In genomic region chr19:56367829-56368711, GRCh38 we compare ENCODE assay signal across 8 cellular contexts. TPM values are rescaled to one million over a fixed set of nuclear protein-coding genes. Genes with fewer than 3 reads are reported as not detected.
DNase-seq lines count a peak whose midpoint lies in the region; ATAC-seq and TF ChIP-seq lines count a peak whose summit lies in the region.

No MANE protein-coding gene starts in this region.

- peak overlapping the region; percentile 82 for H3K27ac Mint-ChIP-seq in activated CD8-positive, alpha-beta memory T cell treated with anti-CD3 and anti-CD28 coated beads, Interleukin-2, amount 10 ng/mL, durations not matched to agents 7 days and 5 days

- H3K36me3 ChIP-seq in effector memory CD4-positive, alpha-beta T cell (ENCODE audit: control insufficient read depth, insufficient read depth, low read length), result peaks cover 6% of the 10 kb centered on the region
- peaks cover 0 to 10% of the 10 kb centered on the region in 2 donors for H3K36me3 ChIP-seq in lung (ENCODE audit: control insufficient read depth in 2 of 2, insufficient read depth in 2 of 2, low read length in 2 of 2)

- H3K4me1 Mint-ChIP-seq in activated CD8-positive, alpha-beta memory T cell treated with anti-CD3 and anti-CD28 coated beads, Interleukin-2, amount 10 ng/mL, durations not matched to agents 7 days and 5 days, result peaks cover 20% of the 10 kb centered on the region

- no peak for TF ChIP-seq CTCF in lung (IDR thresholded peaks at IDR 0.05; ENCODE audit: control extremely low read depth, extremely low read depth)

- CTCF ChIA-PET in activated CD8-positive, alpha-beta memory T cell treated with anti-CD3 and anti-CD28 coated beads, Interleukin-2, amount 10 ng/mL, durations not matched to agents 7 days and 5 days (lab: Charles Lee), result interaction anchor here (0.9 kb wide), 1 partner anchor 24 kb away, joined by 3 read pairs; no protein-coding TSS in a partner anchor

- no peaks in the 10 kb centered on the region for H3K27me3 ChIP-seq in effector memory CD4-positive, alpha-beta T cell (replicated peaks; ENCODE audit: control insufficient read depth, insufficient read depth, low read length, poor library complexity, severe bottlenecking)
- H3K27me3 ChIP-seq in lung (ENCODE audit: control insufficient read depth, insufficient read depth), result no peaks in the 10 kb centered on the region

- DNase-seq in DMS114 treated with DMSO at 0.1 percent for 48 hours (lab: John Stamatoyannopoulos, UW; ENCODE audit: unreplicated experiment) (peak; percentile 93), NCI-H510A (lab: John Stamatoyannopoulos, UW) (peak; percentile 79), lung (ENCODE audit: low spot score) (peak; percentile 92)
- peak; percentile 89 for DNase-seq in activated CD8-positive, alpha-beta memory T cell treated with anti-CD3 and anti-CD28 coated beads, Interleukin-2, amount 10 ng/mL, durations not matched to agents 7 days and 5 days
- peak; percentile 20 to 60 (median 31) for DNase-seq in effector memory CD4-positive, alpha-beta T cell
- peak; percentile 77 for DNase-seq in stimulated activated CD4-positive, alpha-beta T cell treated with anti-CD3 and anti-CD28 coated beads, Interleukin-4, amount 100 ng/mL, for 24 hours

- no peaks in the 10 kb centered on the region for H3K27me3 Mint-ChIP-seq in activated CD8-positive, alpha-beta memory T cell treated with anti-CD3 and anti-CD28 coated beads, Interleukin-2, amount 10 ng/mL, durations not matched to agents 7 days and 5 days

- peaks cover 38% of the 10 kb centered on the region for H3K36me3 Mint-ChIP-seq in activated CD8-positive, alpha-beta memory T cell treated with anti-CD3 and anti-CD28 coated beads, Interleukin-2, amount 10 ng/mL, durations not matched to agents 7 days and 5 days

- H3K4me3 Mint-ChIP-seq in activated CD8-positive, alpha-beta memory T cell treated with anti-CD3 and anti-CD28 coated beads, Interleukin-2, amount 10 ng/mL, durations not matched to agents 7 days and 5 days, result peak overlapping the region; percentile 88

- H3K4me1 ChIP-seq in effector memory CD4-positive, alpha-beta T cell (ENCODE audit: control insufficient read depth, insufficient read depth, low read length, poor library complexity, severe bottlenecking), result no peaks in the 10 kb centered on the region
- peaks cover 2 to 15% of the 10 kb centered on the region in 2 donors for H3K4me1 ChIP-seq in lung (ENCODE audit: control insufficient read depth in 2 of 2, insufficient read depth in 2 of 2, low read length in 2 of 2)

- H3K4me3 ChIP-seq in effector memory CD4-positive, alpha-beta T cell (ENCODE audit: insufficient read depth, low read depth, low read length, poor library complexity, severe bottlenecking), result peak overlapping the region; percentile 72
- peak overlapping the region; percentile 79 for H3K4me3 ChIP-seq in lung

- H3K27ac ChIP-seq in effector memory CD4-positive, alpha-beta T cell (ENCODE audit: insufficient read depth, low read length, poor library complexity, severe bottlenecking), result peak overlapping the region; percentile 21
- H3K27ac ChIP-seq in lung (ENCODE audit: low read depth in 1 of 2, low read length in 1 of 2), result peak overlapping the region; percentile 93 to 95

- no peaks in the 10 kb centered on the region for H3K9me3 ChIP-seq in effector memory CD4-positive, alpha-beta T cell (ENCODE audit: control insufficient read depth, low read length)
- peaks cover 0 to 15% of the 10 kb centered on the region in 2 donors for H3K9me3 ChIP-seq in lung (ENCODE audit: control insufficient read depth in 2 of 2, insufficient read depth in 1 of 2, low read length in 1 of 2)

- H3K9me3 Mint-ChIP-seq in activated CD8-positive, alpha-beta memory T cell treated with anti-CD3 and anti-CD28 coated beads, Interleukin-2, amount 10 ng/mL, durations not matched to agents 7 days and 5 days (ENCODE audit: low read depth), result peaks cover 27% of the 10 kb centered on the region

- 8 to 9% methylated on average over 65 of the region's 65 CpGs for WGBS in lung, 2 donors

- ATAC-seq in HG02798 (IDR thresholded peaks at IDR 0.05; ENCODE audit: poor library complexity, unreplicated experiment) (peak; percentile 75), lung (ENCODE audit: insufficient read depth, low FRiP score) (peak; percentile 98), GM18517 (IDR thresholded peaks at IDR 0.05; ENCODE audit: unreplicated experiment) (no peak)
- peak; percentile 100 for ATAC-seq in activated CD8-positive, alpha-beta memory T cell treated with anti-CD3 and anti-CD28 coated beads, Interleukin-2, amount 10 ng/mL, durations not matched to agents 7 days and 5 days

RNA-seq across cellular contexts. Expression of gene ZNF582, which starts 25.3 kb away (rescaled TPM):
- total RNA-seq in activated CD8-positive, alpha-beta memory T cell treated with anti-CD3 and anti-CD28 coated beads, Interleukin-2, amount 10 ng/mL, durations not matched to agents 7 days and 5 days, result 1 to 10 TPM; 1.9 to 3.3 TPM
- 1 to 10 TPM; 2.9 to 4.4 TPM for total RNA-seq in lung
- polyA plus RNA-seq in lung, result 1 to 10 TPM; 2.5 to 3.1 TPM

RNA-seq across cellular contexts. Expression of gene ZNF583, which starts 36.1 kb away (rescaled TPM):
- 1 to 10 TPM; 3.5 to 3.6 TPM for total RNA-seq in activated CD8-positive, alpha-beta memory T cell treated with anti-CD3 and anti-CD28 coated beads, Interleukin-2, amount 10 ng/mL, durations not matched to agents 7 days and 5 days
- total RNA-seq in lung, result 1 to 10 TPM; 4.7 to 9.1 TPM
- polyA plus RNA-seq in lung, result 1 to 10 TPM; 1.3 to 2.2 TPM

RNA-seq across cellular contexts. Expression of gene ZSCAN5A, which starts 53.4 kb away (rescaled TPM):
- total RNA-seq in activated CD8-positive, alpha-beta memory T cell treated with anti-CD3 and anti-CD28 coated beads, Interleukin-2, amount 10 ng/mL, durations not matched to agents 7 days and 5 days, result 1 to 10 TPM; 5.9 to 8.6 TPM
- total RNA-seq in lung, result 10 to 100 TPM; 11.8 to 17.4 TPM
- 1 to 10 TPM; 5.5 to 8.5 TPM for polyA plus RNA-seq in lung

Comparison
In these comparisons a context has a peak if more than half of its experiments do, and no peak if none do; other contexts are left out.
1. DNase-seq: peak in every context shown above with its lines; median percentile 93 in DMS114 treated with DMSO at 0.1 percent for 48 hours; 92 in lung; 89 in activated CD8-positive, alpha-beta memory T cell treated with anti-CD3 and anti-CD28 coated beads, Interleukin-2, amount 10 ng/mL, durations not matched to agents 7 days and 5 days; 79 in NCI-H510A; 77 in stimulated activated CD4-positive, alpha-beta T cell treated with anti-CD3 and anti-CD28 coated beads, Interleukin-4, amount 100 ng/mL, for 24 hours; 31 in effector memory CD4-positive, alpha-beta T cell.